In the genomic region with DNA sequence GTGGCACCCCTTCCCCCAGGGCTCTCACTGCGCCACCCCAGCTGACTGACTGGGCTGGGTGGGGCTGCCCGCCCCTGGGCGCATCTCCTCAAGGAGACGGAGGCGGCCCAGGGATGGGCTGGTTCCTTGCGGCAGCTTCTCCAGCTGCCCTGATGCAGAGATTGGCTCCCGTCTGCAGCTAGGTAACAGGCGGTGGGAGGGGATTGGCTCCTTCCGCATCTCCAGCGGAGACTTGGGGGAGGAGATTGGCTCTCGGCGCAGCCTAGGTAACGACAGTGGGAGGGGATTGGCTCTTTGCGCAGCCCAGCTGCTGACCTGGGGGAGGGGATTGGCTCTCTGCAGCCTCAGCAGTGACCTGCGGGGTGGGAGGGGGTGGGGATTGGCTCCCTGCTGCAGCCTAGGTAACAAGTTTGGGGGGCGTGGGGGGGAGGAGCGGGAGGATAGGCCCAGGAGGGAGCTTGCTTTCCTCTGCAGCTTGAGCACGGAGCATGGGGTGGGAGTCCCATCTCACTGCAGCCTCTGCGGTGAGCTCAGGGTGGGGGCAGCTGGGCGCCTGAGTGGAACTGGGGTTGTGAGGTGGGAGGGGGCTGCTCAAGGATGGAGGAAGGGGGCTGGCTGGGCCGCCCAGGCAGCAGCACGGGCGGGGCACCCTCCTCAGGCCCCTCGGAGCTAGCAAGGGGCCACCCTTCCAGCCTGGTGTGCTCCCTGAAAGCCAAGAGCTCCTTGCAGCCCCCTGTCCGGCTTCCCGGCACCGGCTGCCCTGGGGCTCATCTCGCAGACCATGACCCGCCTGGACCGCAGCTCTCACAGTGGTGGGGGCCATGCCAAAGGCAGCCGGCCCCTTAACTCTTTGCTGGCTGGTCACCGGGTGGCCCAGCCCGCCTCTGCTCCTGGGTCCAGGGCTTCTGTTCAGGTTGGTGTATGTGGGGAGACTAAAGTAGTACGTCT, we compare ENCODE assay signal across 1 cellular context.
TF ChIP-seq lines count a peak whose summit lies in the region.

No MANE protein-coding gene starts in this region.

TF ChIP-seq in GM12878, 131 proteins besides CTCF, POLR2A, EP300 and RAD21:
- TF ChIP-seq, protein P1, sequence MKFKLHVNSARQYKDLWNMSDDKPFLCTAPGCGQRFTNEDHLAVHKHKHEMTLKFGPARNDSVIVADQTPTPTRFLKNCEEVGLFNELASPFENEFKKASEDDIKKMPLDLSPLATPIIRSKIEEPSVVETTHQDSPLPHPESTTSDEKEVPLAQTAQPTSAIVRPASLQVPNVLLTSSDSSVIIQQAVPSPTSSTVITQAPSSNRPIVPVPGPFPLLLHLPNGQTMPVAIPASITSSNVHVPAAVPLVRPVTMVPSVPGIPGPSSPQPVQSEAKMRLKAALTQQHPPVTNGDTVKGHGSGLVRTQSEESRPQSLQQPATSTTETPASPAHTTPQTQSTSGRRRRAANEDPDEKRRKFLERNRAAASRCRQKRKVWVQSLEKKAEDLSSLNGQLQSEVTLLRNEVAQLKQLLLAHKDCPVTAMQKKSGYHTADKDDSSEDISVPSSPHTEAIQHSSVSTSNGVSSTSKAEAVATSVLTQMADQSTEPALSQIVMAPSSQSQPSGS (IDR thresholded peaks at IDR 0.05; ENCODE audit: low read length): no peak
- no peak for TF ChIP-seq CBX3 (IDR thresholded peaks at IDR 0.05; ENCODE audit: borderline replicate concordance, low read depth)
- no peak for TF ChIP-seq NR2C2 (IDR thresholded peaks at IDR 0.05; ENCODE audit: borderline replicate concordance, control insufficient read depth, insufficient read length, low read depth)
- TF ChIP-seq NBN (IDR thresholded peaks at IDR 0.05): no peak
- TF ChIP-seq PAX8 (IDR thresholded peaks at IDR 0.05): no peak
- TF ChIP-seq DPF2 (IDR thresholded peaks at IDR 0.05): no peak
- TF ChIP-seq, protein P2, sequence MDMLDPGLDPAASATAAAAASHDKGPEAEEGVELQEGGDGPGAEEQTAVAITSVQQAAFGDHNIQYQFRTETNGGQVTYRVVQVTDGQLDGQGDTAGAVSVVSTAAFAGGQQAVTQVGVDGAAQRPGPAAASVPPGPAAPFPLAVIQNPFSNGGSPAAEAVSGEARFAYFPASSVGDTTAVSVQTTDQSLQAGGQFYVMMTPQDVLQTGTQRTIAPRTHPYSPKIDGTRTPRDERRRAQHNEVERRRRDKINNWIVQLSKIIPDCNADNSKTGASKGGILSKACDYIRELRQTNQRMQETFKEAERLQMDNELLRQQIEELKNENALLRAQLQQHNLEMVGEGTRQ (IDR thresholded peaks at IDR 0.05; ENCODE audit: borderline replicate concordance, low read depth, low read length): no peak
- TF ChIP-seq, protein P3, sequence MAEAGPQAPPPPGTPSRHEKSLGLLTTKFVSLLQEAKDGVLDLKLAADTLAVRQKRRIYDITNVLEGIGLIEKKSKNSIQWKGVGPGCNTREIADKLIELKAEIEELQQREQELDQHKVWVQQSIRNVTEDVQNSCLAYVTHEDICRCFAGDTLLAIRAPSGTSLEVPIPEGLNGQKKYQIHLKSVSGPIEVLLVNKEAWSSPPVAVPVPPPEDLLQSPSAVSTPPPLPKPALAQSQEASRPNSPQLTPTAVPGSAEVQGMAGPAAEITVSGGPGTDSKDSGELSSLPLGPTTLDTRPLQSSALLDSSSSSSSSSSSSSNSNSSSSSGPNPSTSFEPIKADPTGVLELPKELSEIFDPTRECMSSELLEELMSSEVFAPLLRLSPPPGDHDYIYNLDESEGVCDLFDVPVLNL (IDR thresholded peaks at IDR 0.05; ENCODE audit: low read depth, low read length): no peak
- TF ChIP-seq, protein P4, sequence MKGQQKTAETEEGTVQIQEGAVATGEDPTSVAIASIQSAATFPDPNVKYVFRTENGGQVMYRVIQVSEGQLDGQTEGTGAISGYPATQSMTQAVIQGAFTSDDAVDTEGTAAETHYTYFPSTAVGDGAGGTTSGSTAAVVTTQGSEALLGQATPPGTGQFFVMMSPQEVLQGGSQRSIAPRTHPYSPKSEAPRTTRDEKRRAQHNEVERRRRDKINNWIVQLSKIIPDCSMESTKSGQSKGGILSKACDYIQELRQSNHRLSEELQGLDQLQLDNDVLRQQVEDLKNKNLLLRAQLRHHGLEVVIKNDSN (IDR thresholded peaks at IDR 0.05; ENCODE audit: borderline replicate concordance, extremely low read length, insufficient read depth, low read depth, low read length): no peak
- no peak for TF ChIP-seq SMC3 (IDR thresholded peaks at IDR 0.05; ENCODE audit: borderline replicate concordance, low read length)
- no peak for TF ChIP-seq ZNF622 (IDR thresholded peaks at IDR 0.05)
- TF ChIP-seq HCFC1 (IDR thresholded peaks at IDR 0.05; ENCODE audit: low read length): no peak
